1 cellular context compared by ENCODE assay signal in the genomic region with DNA sequence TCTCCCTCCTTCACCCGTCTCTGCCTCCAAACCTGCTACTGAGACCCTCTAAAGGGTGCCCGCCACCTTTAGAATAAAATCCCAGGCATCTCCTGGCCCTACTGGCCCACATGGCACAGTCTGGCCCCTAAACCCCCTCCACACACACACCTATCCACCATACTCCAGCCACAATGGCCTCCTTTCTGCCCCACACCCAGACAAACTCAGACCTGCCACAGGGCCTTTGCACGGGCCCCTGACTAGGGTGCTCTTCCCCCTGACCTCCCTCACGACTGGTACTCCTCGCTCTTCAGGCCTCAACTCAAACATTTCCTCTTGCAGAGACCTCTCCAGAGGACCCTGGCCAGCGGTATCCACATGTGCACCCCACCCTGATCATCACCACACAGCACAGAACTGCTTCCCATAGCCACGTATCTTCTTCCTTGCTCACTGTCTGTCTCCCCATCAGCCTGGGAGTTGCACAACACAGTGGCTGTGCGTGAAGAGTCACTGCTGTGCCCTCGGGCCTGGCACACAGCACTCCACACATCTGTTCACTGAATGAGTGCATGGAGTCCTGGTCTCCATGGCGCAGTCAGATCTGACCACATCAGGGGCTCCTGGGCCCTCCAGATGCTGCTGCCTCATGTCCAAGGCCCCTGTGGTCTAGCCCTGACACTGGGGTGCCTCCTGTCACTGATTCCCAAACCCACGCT.
TF ChIP-seq lines count a peak whose summit lies in the region.

No MANE protein-coding gene starts in this region.

TF ChIP-seq in IMR-90, 13 proteins besides CTCF, POLR2A, EP300 and RAD21:
- TF ChIP-seq CEBPB (IDR thresholded peaks at IDR 0.05; ENCODE audit: low read depth, low read length) = peak; percentile 69
- no peak for TF ChIP-seq SMC3 (IDR thresholded peaks at IDR 0.05; ENCODE audit: low read depth, low read length)
